ENCODE assay signal across 1 cellular context in genomic region chr5:21402089-21402488, GRCh38.
A peak's percentile ranks its signal among the peaks of the same experiment; 100 is the strongest.
TF ChIP-seq lines count a peak whose summit lies in the region.

No MANE protein-coding gene starts in this region.

TF ChIP-seq in HEK293, 187 proteins besides CTCF, POLR2A, EP300 and RAD21 (continued from another document):
- TF ChIP-seq, protein P1, sequence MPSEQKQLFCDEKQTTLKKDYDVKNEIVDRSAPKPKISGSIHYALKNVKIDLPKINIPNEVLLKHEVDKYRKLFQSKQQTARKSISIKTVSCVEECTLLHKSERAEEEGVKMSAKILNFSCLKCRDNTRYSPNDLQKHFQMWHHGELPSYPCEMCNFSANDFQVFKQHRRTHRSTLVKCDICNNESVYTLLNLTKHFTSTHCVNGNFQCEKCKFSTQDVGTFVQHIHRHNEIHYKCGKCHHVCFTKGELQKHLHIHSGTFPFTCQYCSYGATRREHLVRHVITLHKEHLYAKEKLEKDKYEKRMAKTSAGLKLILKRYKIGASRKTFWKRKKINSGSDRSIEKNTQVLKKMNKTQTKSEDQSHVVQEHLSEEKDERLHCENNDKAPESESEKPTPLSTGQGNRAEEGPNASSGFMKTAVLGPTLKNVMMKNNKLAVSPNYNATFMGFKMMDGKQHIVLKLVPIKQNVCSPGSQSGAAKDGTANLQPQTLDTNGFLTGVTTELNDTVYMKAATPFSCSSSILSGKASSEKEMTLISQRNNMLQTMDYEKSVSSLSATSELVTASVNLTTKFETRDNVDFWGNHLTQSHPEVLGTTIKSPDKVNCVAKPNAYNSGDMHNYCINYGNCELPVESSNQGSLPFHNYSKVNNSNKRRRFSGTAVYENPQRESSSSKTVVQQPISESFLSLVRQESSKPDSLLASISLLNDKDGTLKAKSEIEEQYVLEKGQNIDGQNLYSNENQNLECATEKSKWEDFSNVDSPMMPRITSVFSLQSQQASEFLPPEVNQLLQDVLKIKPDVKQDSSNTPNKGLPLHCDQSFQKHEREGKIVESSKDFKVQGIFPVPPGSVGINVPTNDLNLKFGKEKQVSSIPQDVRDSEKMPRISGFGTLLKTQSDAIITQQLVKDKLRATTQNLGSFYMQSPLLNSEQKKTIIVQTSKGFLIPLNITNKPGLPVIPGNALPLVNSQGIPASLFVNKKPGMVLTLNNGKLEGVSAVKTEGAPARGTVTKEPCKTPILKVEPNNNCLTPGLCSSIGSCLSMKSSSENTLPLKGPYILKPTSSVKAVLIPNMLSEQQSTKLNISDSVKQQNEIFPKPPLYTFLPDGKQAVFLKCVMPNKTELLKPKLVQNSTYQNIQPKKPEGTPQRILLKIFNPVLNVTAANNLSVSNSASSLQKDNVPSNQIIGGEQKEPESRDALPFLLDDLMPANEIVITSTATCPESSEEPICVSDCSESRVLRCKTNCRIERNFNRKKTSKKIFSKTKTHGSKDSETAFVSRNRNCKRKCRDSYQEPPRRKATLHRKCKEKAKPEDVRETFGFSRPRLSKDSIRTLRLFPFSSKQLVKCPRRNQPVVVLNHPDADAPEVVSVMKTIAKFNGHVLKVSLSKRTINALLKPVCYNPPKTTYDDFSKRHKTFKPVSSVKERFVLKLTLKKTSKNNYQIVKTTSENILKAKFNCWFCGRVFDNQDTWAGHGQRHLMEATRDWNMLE (tag by site-specific recombination; conservative IDR thresholded peaks at IDR 0.05; ENCODE audit: low read depth) = peak; percentile 74
- TF ChIP-seq ZNF292 (tag by site-specific recombination; IDR thresholded peaks at IDR 0.05; ENCODE audit: borderline replicate concordance, low read depth) = 0 out of 2 replicates have a peak, but pooled peaks have one; percentile 80
- peak; percentile 33; the same call in 1 of the 2 replicates for TF ChIP-seq ZNF654 (tag by site-specific recombination; IDR thresholded peaks at IDR 0.05; ENCODE audit: low read depth)
- TF ChIP-seq, protein P2, sequence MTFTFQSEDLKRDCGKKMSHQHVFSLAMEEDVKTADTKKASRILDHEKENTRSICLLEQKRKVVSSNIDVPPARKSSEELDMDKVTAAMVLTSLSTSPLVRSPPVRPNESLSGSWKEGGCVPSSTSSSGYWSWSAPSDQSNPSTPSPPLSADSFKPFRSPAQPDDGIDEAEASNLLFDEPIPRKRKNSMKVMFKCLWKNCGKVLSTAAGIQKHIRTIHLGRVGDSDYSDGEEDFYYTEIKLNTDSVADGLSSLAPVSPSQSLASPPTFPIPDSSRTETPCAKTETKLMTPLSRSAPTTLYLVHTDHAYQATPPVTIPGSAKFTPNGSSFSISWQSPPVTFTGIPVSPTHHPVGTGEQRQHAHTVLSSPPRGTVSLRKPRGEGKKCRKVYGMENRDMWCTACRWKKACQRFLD (tag by site-specific recombination; IDR thresholded peaks at IDR 0.05) = 0 out of 2 replicates have a peak, but pooled peaks have one; percentile 33
- TF ChIP-seq ZNF555 (tag by site-specific recombination; conservative IDR thresholded peaks at IDR 0.05) = peak; percentile 85
- peak; percentile 34; the same call in 1 of the 2 replicates for TF ChIP-seq ZNF664 (tag by site-specific recombination; IDR thresholded peaks at IDR 0.05)
- TF ChIP-seq ZNF138 (tag by site-specific recombination; IDR thresholded peaks at IDR 0.05; ENCODE audit: borderline replicate concordance) = peak; percentile 90; the same call in 1 of the 2 replicates
- peak; percentile 68 for TF ChIP-seq ZNF510 (tag by site-specific recombination; IDR thresholded peaks at IDR 0.05; ENCODE audit: insufficient replicate concordance)
